2 cellular contexts compared by ENCODE assay signal in genomic region chr1:169483500-169483966, GRCh38.
A peak's percentile ranks its signal among the peaks of the same experiment; 100 is the strongest.
TF ChIP-seq lines count a peak whose summit lies in the region.

No MANE protein-coding gene starts in this region.

TF ChIP-seq in IMR-90, 13 proteins besides CTCF, POLR2A, EP300 and RAD21:
- peak; percentile 62; the same call in 1 of the 2 replicates for TF ChIP-seq MXI1 (IDR thresholded peaks at IDR 0.05; ENCODE audit: borderline replicate concordance, low read depth, low read length)
- TF ChIP-seq CHD1 (IDR thresholded peaks at IDR 0.05; ENCODE audit: low read depth, low read length) = no peak
- TF ChIP-seq FOS (IDR thresholded peaks at IDR 0.05; ENCODE audit: low read depth, low read length) = no peak
- TF ChIP-seq USF2 (IDR thresholded peaks at IDR 0.05; ENCODE audit: low read depth, low read length) = peak; percentile 77
- TF ChIP-seq RCOR1 (IDR thresholded peaks at IDR 0.05; ENCODE audit: insufficient replicate concordance, low read length) = no peak
- TF ChIP-seq SMC3 (IDR thresholded peaks at IDR 0.05; ENCODE audit: low read depth, low read length) = no peak
- no peak for TF ChIP-seq RFX5 (IDR thresholded peaks at IDR 0.05; ENCODE audit: low read depth, low read length)
- no peak for TF ChIP-seq NFE2L2 (IDR thresholded peaks at IDR 0.05; ENCODE audit: low read depth, low read length)
- TF ChIP-seq, protein P1, sequence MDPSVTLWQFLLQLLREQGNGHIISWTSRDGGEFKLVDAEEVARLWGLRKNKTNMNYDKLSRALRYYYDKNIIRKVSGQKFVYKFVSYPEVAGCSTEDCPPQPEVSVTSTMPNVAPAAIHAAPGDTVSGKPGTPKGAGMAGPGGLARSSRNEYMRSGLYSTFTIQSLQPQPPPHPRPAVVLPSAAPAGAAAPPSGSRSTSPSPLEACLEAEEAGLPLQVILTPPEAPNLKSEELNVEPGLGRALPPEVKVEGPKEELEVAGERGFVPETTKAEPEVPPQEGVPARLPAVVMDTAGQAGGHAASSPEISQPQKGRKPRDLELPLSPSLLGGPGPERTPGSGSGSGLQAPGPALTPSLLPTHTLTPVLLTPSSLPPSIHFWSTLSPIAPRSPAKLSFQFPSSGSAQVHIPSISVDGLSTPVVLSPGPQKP (IDR thresholded peaks at IDR 0.05; ENCODE audit: borderline replicate concordance, low read depth, low read length) = no peak
- TF ChIP-seq MAZ (IDR thresholded peaks at IDR 0.05; ENCODE audit: borderline replicate concordance, low read depth, low read length) = no peak
- no peak for TF ChIP-seq MAFK (IDR thresholded peaks at IDR 0.05; ENCODE audit: low read depth, low read length)
- TF ChIP-seq BHLHE40 (IDR thresholded peaks at IDR 0.05; ENCODE audit: low read depth, low read length) = no peak
- TF ChIP-seq CEBPB (IDR thresholded peaks at IDR 0.05; ENCODE audit: low read depth, low read length) = peak; percentile 26; the same call in 1 of the 2 replicates

TF ChIP-seq in GM12878, 131 proteins besides CTCF, POLR2A, EP300 and RAD21:
- no peak for TF ChIP-seq CBFB (IDR thresholded peaks at IDR 0.05; ENCODE audit: low read depth)
- no peak for TF ChIP-seq RB1 (IDR thresholded peaks at IDR 0.05; ENCODE audit: borderline replicate concordance)
- no peak for TF ChIP-seq PRDM15 (CRISPR knock-in tag; IDR thresholded peaks at IDR 0.05)
- TF ChIP-seq BHLHE40 (IDR thresholded peaks at IDR 0.05; ENCODE audit: borderline replicate concordance in 1 of 2, low read depth in 2 of 2, low read length in 1 of 2) = no peak
- peak; percentile 52; the same call in 1 of the 2 replicates for TF ChIP-seq RAD51 (IDR thresholded peaks at IDR 0.05)
TF ChIP-seq in GM12878: peak in this region for 1.
